17 cellular contexts compared by ENCODE assay signal in genomic region chr5:149782018-149782899, GRCh38. TPM values are rescaled to one million over a fixed set of nuclear protein-coding genes. Genes with fewer than 3 reads are reported as not detected.
DNase-seq lines count a peak whose midpoint lies in the region; ATAC-seq and TF ChIP-seq lines count a peak whose summit lies in the region.
"Had no signal": no experiment of that assay in that cellular context is flagged by ENCODE, and none has a peak within 500 bp of the region (broad histone marks: within the 10 kb centered on the region; RNA-seq: fewer than 3 reads in every experiment).

No MANE protein-coding gene starts in this region.

- POLR2A ChIA-PET in CD4-positive, alpha-beta memory T cell (lab: Charles Lee; ENCODE audit: partially characterized antibody): no interaction called here

- WGBS in esophagus muscularis mucosa: 52% methylated on average over 9 of the region's 9 CpGs

- H3K4me1 Mint-ChIP-seq in CD4-positive, alpha-beta memory T cell: peaks cover 0 to 5% (median 2%) of the 10 kb centered on the region in 4 donors

- DNase-seq in Right ventricle myocardium inferior (ENCODE audit: missing footprints) (peak; percentile 79), cardiac septum (ENCODE audit: low spot score) (no peak), esophagus muscularis mucosa (ENCODE audit: extremely low spot score) (no peak), vagina (ENCODE audit: extremely low spot score in 2 of 2) (no peak), SJCRH30 (no peak)
- no peak for DNase-seq in CD4-positive, alpha-beta memory T cell
- DNase-seq: ACHN; activated CD4-positive, alpha-beta T cell treated with anti-CD3 and anti-CD28 coated beads, Interleukin-2, amount 50 U/mL, for 48 hours; naive thymus-derived CD8-positive, alpha-beta T cell; spleen; T-helper 2 cell; thyroid gland had no signal

- ATAC-seq in Right ventricle myocardium inferior: peak; percentile 79
- ATAC-seq in GM19463 (IDR thresholded peaks at IDR 0.05; ENCODE audit: unreplicated experiment): no peak
- ATAC-seq: HCT116; naive thymus-derived CD8-positive, alpha-beta T cell; PC-3 had no signal

- no peaks in the 10 kb centered on the region for H3K27me3 Mint-ChIP-seq in CD4-positive, alpha-beta memory T cell
- H3K27me3 Mint-ChIP-seq: naive thymus-derived CD8-positive, alpha-beta T cell had no signal

- TF ChIP-seq EP300 in esophagus muscularis mucosa (IDR thresholded peaks at IDR 0.05): no peak

- H3K4me3 Mint-ChIP-seq in CD4-positive, alpha-beta memory T cell: no peak overlapping the region
- H3K4me3 Mint-ChIP-seq: naive thymus-derived CD8-positive, alpha-beta T cell had no signal

- TF ChIP-seq CTCF in esophagus muscularis mucosa (IDR thresholded peaks at IDR 0.05): no peak
- TF ChIP-seq CTCF in vagina (IDR thresholded peaks at IDR 0.05): no peak

- CTCF ChIA-PET in CD4-positive, alpha-beta memory T cell (lab: Charles Lee; ENCODE audit: partially characterized antibody): interaction anchor here (1.2 to 1.4 kb wide), 2 partner anchors 8 to 70 kb away, joined by 4 to 5 read pairs; no protein-coding TSS in a partner anchor

- H3K27ac ChIP-seq in esophagus muscularis mucosa (replicated peaks in 1 of 4): peak overlapping the region; percentile 6 to 91 (median 62)
- H3K27ac ChIP-seq in muscle layer of duodenum (ENCODE audit: low read length): peak overlapping the region; percentile 6
- peak overlapping the region; percentile 17 for H3K27ac ChIP-seq in vagina
- H3K27ac ChIP-seq in SJCRH30: no peak overlapping the region
- no peak overlapping the region for H3K27ac ChIP-seq in CD4-positive, alpha-beta memory T cell (ENCODE audit: low read depth, low read length)
- H3K27ac ChIP-seq: thyroid gland had no signal

- peaks cover 0 to 9% of the 10 kb centered on the region in 2 donors for H3K36me3 Mint-ChIP-seq in CD4-positive, alpha-beta memory T cell

- H3K27me3 ChIP-seq in esophagus muscularis mucosa: no peaks in the 10 kb centered on the region
- no peaks in the 10 kb centered on the region for H3K27me3 ChIP-seq in muscle layer of duodenum (ENCODE audit: low read depth, low read length)
- H3K27me3 ChIP-seq in vagina: no peaks in the 10 kb centered on the region
- H3K27me3 ChIP-seq in SJCRH30: no peaks in the 10 kb centered on the region
- no peaks in the 10 kb centered on the region for H3K27me3 ChIP-seq in CD4-positive, alpha-beta memory T cell (ENCODE audit: insufficient read depth, low read length)
- H3K27me3 ChIP-seq: spleen, thyroid gland had no signal

- H3K27ac Mint-ChIP-seq in CD4-positive, alpha-beta memory T cell: peak overlapping the region in 1 of 7 donors; percentile 3
- H3K27ac Mint-ChIP-seq: activated T-helper 2 cell treated with anti-CD3 and anti-CD28 coated beads, Interferon-gamma antibody, Interleukin-2, Interleukin-4, amounts not matched to agents 10 μg/mL and 5 μg/mL and 100 μg/mL, durations not matched to agents 14 hours and 24 hours and 36 hours had no signal

- intact Hi-C loops in Right ventricle myocardium inferior (cut with DNase I) (no loop called here), cardiac septum (cut with DNase I) (no loop called here), esophagus muscularis mucosa (cut with DNase I) (no loop called here), vagina (cut with DNase I) (no loop called here)
- intact Hi-C loops in CD4-positive, alpha-beta memory T cell (cut with micrococcal nuclease): no loop called here

- peaks cover 0 to 5% (median 3%) of the 10 kb centered on the region in 8 donors for H3K9me3 Mint-ChIP-seq in CD4-positive, alpha-beta memory T cell

- no peak overlapping the region for H3K4me3 ChIP-seq in esophagus muscularis mucosa
- no peak overlapping the region for H3K4me3 ChIP-seq in muscle layer of duodenum (ENCODE audit: low read depth in 1 of 2, low read length in 2 of 2)
- H3K4me3 ChIP-seq in vagina: no peak overlapping the region
- no peak overlapping the region for H3K4me3 ChIP-seq in SJCRH30
- H3K4me3 ChIP-seq in CD4-positive, alpha-beta memory T cell (ENCODE audit: low read length in 2 of 2): no peak overlapping the region
- H3K4me3 ChIP-seq: spleen, thyroid gland had no signal

- H3K9me3 ChIP-seq in esophagus muscularis mucosa (no peaks in the 10 kb centered on the region), muscle layer of duodenum (ENCODE audit: control insufficient read depth in 1 of 2, low read length in 2 of 2) (no peaks in the 10 kb centered on the region), vagina (no peaks in the 10 kb centered on the region), SJCRH30 (replicated peaks) (no peaks in the 10 kb centered on the region)
- H3K9me3 ChIP-seq in CD4-positive, alpha-beta memory T cell (ENCODE audit: control insufficient read depth in 1 of 2, low read length in 2 of 2): no peaks in the 10 kb centered on the region
- H3K9me3 ChIP-seq: thyroid gland had no signal

- TF ChIP-seq POLR2A in esophagus muscularis mucosa (IDR thresholded peaks at IDR 0.05; ENCODE audit: low read depth) (no peak), vagina (IDR thresholded peaks at IDR 0.05) (no peak)

- H3K36me3 ChIP-seq in esophagus muscularis mucosa (no peaks in the 10 kb centered on the region), muscle layer of duodenum (ENCODE audit: control insufficient read depth in 1 of 2, insufficient read depth in 2 of 2, low read length in 2 of 2) (no peaks in the 10 kb centered on the region), vagina (no peaks in the 10 kb centered on the region), SJCRH30 (no peaks in the 10 kb centered on the region)
- H3K36me3 ChIP-seq in CD4-positive, alpha-beta memory T cell (ENCODE audit: insufficient read depth, low read length): no peaks in the 10 kb centered on the region
- H3K36me3 ChIP-seq: spleen, thyroid gland had no signal

- H3K4me1 ChIP-seq in esophagus muscularis mucosa (peaks cover 59 to 74% (median 64%) of the 10 kb centered on the region in 4 donors), muscle layer of duodenum (ENCODE audit: control insufficient read depth in 1 of 2, insufficient read depth in 2 of 2, low read length in 2 of 2) (peaks cover 23 to 40% of the 10 kb centered on the region in 2 donors), vagina (peaks cover 58% of the 10 kb centered on the region), SJCRH30 (no peaks in the 10 kb centered on the region)
- H3K4me1 ChIP-seq in CD4-positive, alpha-beta memory T cell (ENCODE audit: insufficient read depth, low read length): peaks cover 5% of the 10 kb centered on the region
- H3K4me1 ChIP-seq: thyroid gland had no signal

RNA-seq across cellular contexts. Expression of gene PPARGC1B, which starts 52.1 kb away (rescaled TPM):
- total RNA-seq in Right ventricle myocardium inferior (30.1 TPM), cardiac septum (18.9 TPM), esophagus muscularis mucosa (10 to 100 TPM in 2 of 4 donors, 1 to 10 TPM in 2; 5.1 to 14.0 (median 9.7) TPM), vagina (11.5 TPM)
- 6.9 and 8.0 TPM in 2 replicates for total RNA-seq in SJCRH30 (2014; rRNA removed; shearing (Covaris generic))
- 1 to 10 TPM; 3.3 to 3.6 TPM for total RNA-seq in CD4-positive, alpha-beta memory T cell
- 1 to 10 TPM in 1 of 2 donors, under 1 TPM in 1; 0.29 to 3.0 TPM for polyA plus RNA-seq in CD4-positive, alpha-beta memory T cell

Comparison
In these comparisons a context has a peak if more than half of its experiments do, and no peak if none do; other contexts are left out.
1. H3K27ac ChIP-seq: peak in esophagus muscularis mucosa (4 of 4), muscle layer of duodenum (single experiment) and vagina (single experiment); none in SJCRH30 (single experiment) and CD4-positive, alpha-beta memory T cell (single experiment).